15 cellular contexts compared by ENCODE assay signal in genomic region chr1:181503130-181503810, GRCh38. TPM values are rescaled to one million over a fixed set of nuclear protein-coding genes. Genes with fewer than 3 reads are reported as not detected.
DNase-seq lines count a peak whose midpoint lies in the region; ATAC-seq and TF ChIP-seq lines count a peak whose summit lies in the region.
"Had no signal": no experiment of that assay in that cellular context is flagged by ENCODE, and none has a peak within 500 bp of the region (broad histone marks: within the 10 kb centered on the region; RNA-seq: fewer than 3 reads in every experiment).

No MANE protein-coding gene starts in this region.

- WGBS in gastroesophageal sphincter (ENCODE audit: low coverage in 1 of 2), 2 donors = 40 to 73% methylated on average over 3 to 6 of the region's 6 CpGs
- 81% methylated on average over 6 of the region's 6 CpGs for WGBS in sigmoid colon, 2 donors
- 66% methylated on average over 6 of the region's 6 CpGs for WGBS in esophagus muscularis mucosa

- DNase-seq in ELR (ENCODE audit: low read depth) = peak; percentile 1
- peak; percentile 61 for DNase-seq in NOMO-1 treated with DMSO at 0.1 percent for 48 hours (lab: John Stamatoyannopoulos, UW; ENCODE audit: unreplicated experiment)
- DNase-seq in sigmoid colon = peak; percentile 79
- no peak for DNase-seq in left lobe of liver (ENCODE audit: low spot score)
- DNase-seq in esophagus muscularis mucosa (ENCODE audit: extremely low spot score) = no peak
- DNase-seq in NCI-H226 = no peak
- no peak for DNase-seq in AG08395 (ENCODE audit: low spot score)
- DNase-seq: activated CD4-positive, alpha-beta T cell treated with anti-CD3 and anti-CD28 coated beads, Interleukin-2, amount 10 ng/mL, durations not matched to agents 7 days and 5 days; C1 segment of cervical spinal cord; dermis blood vessel endothelial cell; stimulated activated CD4-positive, alpha-beta T cell treated with anti-CD3 and anti-CD28 coated beads, Interleukin-2, amount 100 ng/mL, for 48 hours had no signal

- no peaks in the 10 kb centered on the region for H3K36me3 ChIP-seq in gastroesophageal sphincter
- no peaks in the 10 kb centered on the region for H3K36me3 ChIP-seq in sigmoid colon
- no peaks in the 10 kb centered on the region for H3K36me3 ChIP-seq in esophagus muscularis mucosa

- TF ChIP-seq CTCF in gastroesophageal sphincter (IDR thresholded peaks at IDR 0.05) = no peak
- TF ChIP-seq CTCF in sigmoid colon (IDR thresholded peaks at IDR 0.05) = no peak
- no peak for TF ChIP-seq CTCF in esophagus muscularis mucosa (IDR thresholded peaks at IDR 0.05)

- peaks cover 0 to 6% (median 0%) of the 10 kb centered on the region in 3 donors for H3K4me1 ChIP-seq in gastroesophageal sphincter
- H3K4me1 ChIP-seq in sigmoid colon = no peaks in the 10 kb centered on the region
- H3K4me1 ChIP-seq in esophagus muscularis mucosa = peaks cover 0 to 6% (median 0%) of the 10 kb centered on the region in 4 donors

- H3K9me3 ChIP-seq in gastroesophageal sphincter (no peaks in the 10 kb centered on the region), sigmoid colon (no peaks in the 10 kb centered on the region), esophagus muscularis mucosa (no peaks in the 10 kb centered on the region)

- TF ChIP-seq POLR2A in gastroesophageal sphincter (IDR thresholded peaks at IDR 0.05) = no peak
- no peak for TF ChIP-seq POLR2A in sigmoid colon (IDR thresholded peaks at IDR 0.05)
- TF ChIP-seq POLR2A in esophagus muscularis mucosa (IDR thresholded peaks at IDR 0.05; ENCODE audit: low read depth) = no peak

- H3K27me3 ChIP-seq in gastroesophageal sphincter (no peaks in the 10 kb centered on the region), sigmoid colon (no peaks in the 10 kb centered on the region), esophagus muscularis mucosa (no peaks in the 10 kb centered on the region)

- intact Hi-C loops in sigmoid colon (cut with DNase I) (no loop called here), esophagus muscularis mucosa (cut with DNase I) (no loop called here)

- peak overlapping the region in 1 of 4 donors; percentile 23 for H3K27ac ChIP-seq in gastroesophageal sphincter
- H3K27ac ChIP-seq in sigmoid colon = peak overlapping the region in 2 of 4 donors; percentile 41 to 46
- H3K27ac ChIP-seq in esophagus muscularis mucosa (replicated peaks in 1 of 4) = peak overlapping the region in 2 of 4 donors; percentile 3 to 49

- H3K4me3 ChIP-seq in gastroesophageal sphincter = no peak overlapping the region
- no peak overlapping the region for H3K4me3 ChIP-seq in sigmoid colon
- H3K4me3 ChIP-seq in esophagus muscularis mucosa = no peak overlapping the region

- peak; percentile 83 for ATAC-seq in gastroesophageal sphincter
- no peak for ATAC-seq in left lobe of liver

- no peak for TF ChIP-seq EP300 in gastroesophageal sphincter (IDR thresholded peaks at IDR 0.05)
- no peak for TF ChIP-seq EP300 in sigmoid colon (IDR thresholded peaks at IDR 0.05)
- TF ChIP-seq EP300 in esophagus muscularis mucosa (IDR thresholded peaks at IDR 0.05) = no peak

RNA-seq across cellular contexts. Expression of gene CACNA1E, which starts 20.0 kb away (rescaled TPM):
- under 1 TPM; 0.13 to 0.23 (median 0.16) TPM for total RNA-seq in gastroesophageal sphincter
- 1 to 10 TPM in 1 of 4 donors, under 1 TPM in 3; 0.16 to 1.1 (median 0.52) TPM for total RNA-seq in sigmoid colon
- under 1 TPM in 1 of 3 donors, not detected in 2; 0.25 TPM for polyA plus RNA-seq in sigmoid colon
- total RNA-seq in left lobe of liver = 0.08 TPM
- under 1 TPM; under 0.01 to 0.66 (median 0.25) TPM for total RNA-seq in esophagus muscularis mucosa
- total RNA-seq: activated CD4-positive, alpha-beta T cell treated with anti-CD3 and anti-CD28 coated beads, Interleukin-2, amount 10 ng/mL, durations not matched to agents 7 days and 5 days; dermis blood vessel endothelial cell; G401; LHCN-M2; pulmonary artery endothelial cell had no signal

Comparison
In these comparisons a context has a peak if more than half of its experiments do, and no peak if none do; other contexts are left out.
1. DNase-seq: peak in ELR (single experiment), NOMO-1 treated with DMSO at 0.1 percent for 48 hours (single experiment) and sigmoid colon (single experiment); none in left lobe of liver (single experiment), esophagus muscularis mucosa (single experiment), NCI-H226 (single experiment) and AG08395 (single experiment).